16 cellular contexts compared by ENCODE assay signal in genomic region chr3:59764131-59764530, GRCh38.
"Had no signal": no experiment of that assay in that cellular context is flagged by ENCODE, and none has a peak within 500 bp of the region (broad histone marks: within the 10 kb centered on the region; RNA-seq: fewer than 3 reads in every experiment).

No MANE protein-coding gene starts in this region.

- H3K4me3 ChIP-seq: adrenal gland, colonic mucosa, esophagus muscularis mucosa, gastrocnemius medialis, heart right ventricle, ovary had no signal

- H3K9me3 ChIP-seq: adrenal gland, colonic mucosa, esophagus muscularis mucosa, gastrocnemius medialis, heart right ventricle, ovary had no signal

- H3K27ac ChIP-seq: adrenal gland, colonic mucosa, esophagus muscularis mucosa, gastrocnemius medialis, heart right ventricle, ovary had no signal

- H3K36me3 ChIP-seq: adrenal gland, colonic mucosa, esophagus muscularis mucosa, gastrocnemius medialis, heart right ventricle, ovary had no signal

- H3K4me1 ChIP-seq: adrenal gland, colonic mucosa, gastrocnemius medialis, heart right ventricle had no signal

- ATAC-seq: activated CD8-positive, alpha-beta T cell treated with anti-CD3 and anti-CD28 coated beads, Interleukin-2, amount 10 ng/mL, durations not matched to agents 7 days and 5 days; gastrocnemius medialis; heart right ventricle; sciatic nerve; stimulated activated naive CD8-positive, alpha-beta T cell treated with anti-CD3 and anti-CD28 coated beads, Interleukin-15, amount 100 ng/mL, for 72 hours had no signal

- H3K27me3 ChIP-seq: adrenal gland, colonic mucosa, esophagus muscularis mucosa, gastrocnemius medialis, heart right ventricle, ovary had no signal

- DNase-seq: activated CD4-positive, alpha-beta T cell treated with anti-CD3 and anti-CD28 coated beads, Interleukin-2, amount 10 ng/mL, durations not matched to agents 24 days and 14 days; activated CD4-positive, CD25-positive, alpha-beta regulatory T cell; activated CD8-positive, alpha-beta memory T cell treated with anti-CD3 and anti-CD28 coated beads, Interleukin-2, amount 50 U/mL, for 4 hours; activated CD8-positive, alpha-beta T cell treated with anti-CD3 and anti-CD28 coated beads, Interleukin-2, amount 10 ng/mL, durations not matched to agents 7 days and 5 days; activated effector memory CD4-positive, alpha-beta T cell treated with anti-CD3 and anti-CD28 coated beads, Interleukin-2, amount 50 U/mL, for 16 hours; activated T-cell treated with anti-CD3 and anti-CD28 coated beads, Interleukin-2, amount 50 U/mL, for 48 hours; adrenal gland; caudate nucleus; colonic mucosa; gastrocnemius medialis; heart right ventricle; midbrain; ovary; stimulated activated naive CD8-positive, alpha-beta T cell treated with anti-CD3 and anti-CD28 coated beads, Interleukin-15, amount 100 ng/mL, for 72 hours had no signal
